19 cellular contexts compared by ENCODE assay signal in genomic region chr19:39336483-39336882, GRCh38. TPM values are rescaled to one million over a fixed set of nuclear protein-coding genes. Genes with fewer than 3 reads are reported as not detected.
DNase-seq lines count a peak whose midpoint lies in the region; ATAC-seq, FAIRE-seq and TF ChIP-seq lines count a peak whose summit lies in the region.
"Had no signal": no experiment of that assay in that cellular context is flagged by ENCODE, and none has a peak within 500 bp of the region (broad histone marks: within the 10 kb centered on the region; RNA-seq: fewer than 3 reads in every experiment).

No MANE protein-coding gene starts in this region.

- peaks cover 30% of the 10 kb centered on the region for H3K36me3 Mint-ChIP-seq in activated CD4-positive, alpha-beta T cell treated with anti-CD3 and anti-CD28 coated beads, Interleukin-2, amount 10 ng/mL, durations not matched to agents 7 days and 5 days (ENCODE audit: low read depth)

- peak overlapping the region; percentile 99 for H3K4me3 Mint-ChIP-seq in activated CD4-positive, alpha-beta T cell treated with anti-CD3 and anti-CD28 coated beads, Interleukin-2, amount 10 ng/mL, durations not matched to agents 7 days and 5 days

- ATAC-seq in GM12878 (no peak), GM21515 (IDR thresholded peaks at IDR 0.05; ENCODE audit: unreplicated experiment) (no peak), HG03196 (IDR thresholded peaks at IDR 0.05; ENCODE audit: unreplicated experiment) (no peak)

- RAD21 ChIA-PET in GM12878 (lab: Charles Lee; ENCODE audit: unreplicated experiment), result interaction anchor here (1.3 to 1.7 kb wide), 3 partner anchors 54 to 78 kb away, joined by 4 to 6 read pairs (median 5); partner anchors contain the start of genes MED29, PAF1 and PLEKHG2

- peak overlapping the region; percentile 69 for H3K4me2 ChIP-seq in KMS-11
- H3K4me2 ChIP-seq in GM12878 (ENCODE audit: control insufficient read depth, insufficient read depth), result no peak overlapping the region

- no peak for FAIRE-seq in GM12878 (lab: Jason Lieb, UNC)
- FAIRE-seq: colon had no signal

- no peak for TF ChIP-seq CTCF in KMS-11 (conservative IDR thresholded peaks at IDR 0.05; ENCODE audit: low read depth, low read length)
- no peak for TF ChIP-seq CTCF in GM12878 (IDR thresholded peaks at IDR 0.05 in 2 of 3, conservative IDR thresholded peaks at IDR 0.05 in 1 of 3; ENCODE audit: control insufficient read depth in 2 of 3, extremely low read depth in 1 of 3, insufficient read depth in 1 of 3, low read depth in 3 of 3, low read length in 3 of 3)

- intact Hi-C loops in GM12878 (cut with micrococcal nuclease; ENCODE audit: unreplicated experiment), result no loop called here

- no peaks in the 10 kb centered on the region for H3K27me3 Mint-ChIP-seq in activated CD4-positive, alpha-beta T cell treated with anti-CD3 and anti-CD28 coated beads, Interleukin-2, amount 10 ng/mL, durations not matched to agents 7 days and 5 days

- H3K4me1 ChIP-seq in KMS-11 (ENCODE audit: low read depth, poor library complexity, severe bottlenecking) (peaks cover 36% of the 10 kb centered on the region), GM12878 (ENCODE audit: control insufficient read depth, insufficient read depth, low read length) (peaks cover 9% of the 10 kb centered on the region)

- no peak for DNase-seq in activated CD4-positive, alpha-beta T cell treated with anti-CD3 and anti-CD28 coated beads, Interleukin-2, amount 10 ng/mL, durations not matched to agents 7 days and 5 days
- no peak for DNase-seq in activated CD4-positive, alpha-beta T cell treated with anti-CD3 and anti-CD28 coated beads for 1 hour
- DNase-seq in GM12878 (ENCODE audit: low read depth, low spot score) (no peak), AG20443 (ENCODE audit: low spot score) (no peak)
- DNase-seq: amniotic stem cell, NCI-H1436, NCI-H524, occipital lobe had no signal

- H4K20me1 ChIP-seq in KMS-11 (ENCODE audit: insufficient read depth) (no peaks in the 10 kb centered on the region), GM12878 (ENCODE audit: control insufficient read depth, insufficient read depth) (no peaks in the 10 kb centered on the region)

- no peak overlapping the region; the same call in 1 of the 2 replicates for H3K9ac ChIP-seq in KMS-11
- H3K9ac ChIP-seq in GM12878 (ENCODE audit: control insufficient read depth, insufficient read depth, low read length), result no peak overlapping the region

- H3K27me3 ChIP-seq in KMS-11 (ENCODE audit: insufficient read depth, low read depth) (no peaks in the 10 kb centered on the region), GM12878 (replicated peaks in 1 of 2; ENCODE audit: control insufficient read depth in 2 of 2, insufficient read depth in 2 of 2, low read length in 1 of 2) (no peaks in the 10 kb centered on the region)

- peaks cover 61% of the 10 kb centered on the region for H3K4me1 Mint-ChIP-seq in activated CD4-positive, alpha-beta T cell treated with anti-CD3 and anti-CD28 coated beads, Interleukin-2, amount 10 ng/mL, durations not matched to agents 7 days and 5 days

- no peak overlapping the region for H3K4me3 ChIP-seq in KMS-11 (IDR thresholded peaks at IDR 0.05; ENCODE audit: insufficient read depth, low read depth, low read length)
- no peak overlapping the region for H3K4me3 ChIP-seq in GM12878
- peak overlapping the region in 1 of 7 experiments; percentile 40 for H3K4me3 ChIP-seq in skin epidermis
- H3K4me3 ChIP-seq: HAP-1 had no signal

- no peak for TF ChIP-seq EP300 in GM12878 (IDR thresholded peaks at IDR 0.05; ENCODE audit: borderline replicate concordance in 1 of 2, control insufficient read depth in 1 of 2, low read depth in 2 of 2, low read length in 2 of 2)

- POLR2A ChIA-PET in activated CD4-positive, alpha-beta T cell treated with anti-CD3 and anti-CD28 coated beads, Interleukin-2, amount 10 ng/mL, durations not matched to agents 7 days and 5 days (lab: Charles Lee), result interaction anchor here (0.7 kb wide), 2 partner anchors 26 to 41 kb away, joined by 4 to 16 read pairs; no protein-coding TSS in a partner anchor
- POLR2A ChIA-PET in GM12878 (lab: Charles Lee), result interaction anchor here (0.6 to 2.8 kb wide), 3 partner anchors 9 to 1093 kb away, joined by 3 to 9 read pairs (median 4); no protein-coding TSS in a partner anchor

- H2AFZ ChIP-seq in KMS-11 (ENCODE audit: low read depth), result peak overlapping the region; percentile 58; the same call in 1 of the 2 replicates
- H2AFZ ChIP-seq in GM12878 (ENCODE audit: control insufficient read depth, low read depth, low read length), result no peak overlapping the region

- H3K79me2 ChIP-seq in KMS-11 (ENCODE audit: insufficient read depth, low read depth) (peaks cover 25% of the 10 kb centered on the region; the same call in 1 of the 2 replicates), GM12878 (ENCODE audit: control insufficient read depth, insufficient read depth, low read length) (peaks cover 18% of the 10 kb centered on the region)

- in situ Hi-C loops in GM12878 (cut with MboI), result no loop called here

- SMC1A ChIA-PET in GM12878 (lab: Charles Lee; ENCODE audit: uncharacterized antibody, unreplicated experiment), result interaction anchor here (0.7 to 1.1 kb wide), 4 partner anchors 12 to 215 kb away, joined by 3 read pairs; partner anchors contain the start of gene EID2B

- no peaks in the 10 kb centered on the region for H3K9me3 ChIP-seq in GM12878 (replicated peaks; ENCODE audit: control insufficient read depth, insufficient read depth, low read length)
- H3K9me3 ChIP-seq: HAP-1 had no signal

- no peak for TF ChIP-seq RAD21 in GM12878 (IDR thresholded peaks at IDR 0.05; ENCODE audit: insufficient read depth, low read depth, low read length)

- BruUV-seq in GM12878 (replicated peaks; lab: Mats Ljungman, UMichigan), result no TSS peak

- CTCF ChIA-PET in activated CD4-positive, alpha-beta T cell treated with anti-CD3 and anti-CD28 coated beads, Interleukin-2, amount 10 ng/mL, durations not matched to agents 7 days and 5 days (lab: Charles Lee), result interaction anchor here (1.3 to 1.7 kb wide), 6 partner anchors 9 to 84 kb away, joined by 3 to 7 read pairs (median 4); partner anchors contain the start of gene IFNL1
- CTCF ChIA-PET in GM12878 (lab: Yijun Ruan, JAX), result interaction anchor here (0.9 to 2.6 kb wide), 4 partner anchors 9 to 214 kb away, joined by 3 to 14 read pairs (median 4); partner anchors contain the start of gene PLEKHG2

- peak overlapping the region; percentile 53; the same call in 1 of the 2 replicates for H3K27ac ChIP-seq in KMS-11
- peak overlapping the region; percentile 97 for H3K27ac ChIP-seq in GM12878 (ENCODE audit: control insufficient read depth, insufficient read depth)
- H3K27ac ChIP-seq in skin epidermis, result peak overlapping the region in 16 of 21 experiments; percentile 38 to 97 (median 87)

- TF ChIP-seq POLR2A in GM12878 (IDR thresholded peaks at IDR 0.05; ENCODE audit: low read depth, low read length), result no peak

- H3K36me3 ChIP-seq in KMS-11 (ENCODE audit: insufficient read depth) (no peaks in the 10 kb centered on the region), GM12878 (ENCODE audit: control insufficient read depth in 2 of 2, insufficient read depth in 2 of 2, low read length in 1 of 2) (no peaks in the 10 kb centered on the region)
- H3K36me3 ChIP-seq: HAP-1 had no signal

- 48% methylated on average over 3 of the region's 3 CpGs for WGBS in GM12878 (ENCODE audit: insufficient coverage, insufficient replicate concordance, low lambda C conversion rate, missing lambda C conversion rate)

- peak overlapping the region; percentile 97 for H3K27ac Mint-ChIP-seq in activated CD4-positive, alpha-beta T cell treated with anti-CD3 and anti-CD28 coated beads, Interleukin-2, amount 10 ng/mL, durations not matched to agents 7 days and 5 days

- H3K9me3 Mint-ChIP-seq in activated CD4-positive, alpha-beta T cell treated with anti-CD3 and anti-CD28 coated beads, Interleukin-2, amount 10 ng/mL, durations not matched to agents 7 days and 5 days, result no peaks in the 10 kb centered on the region

RNA-seq across cellular contexts. Expression of gene GMFG, which starts 0.6 kb away (rescaled TPM):
- 100 to 1,000 TPM; 577 to 668 TPM for total RNA-seq in activated CD4-positive, alpha-beta T cell treated with anti-CD3 and anti-CD28 coated beads, Interleukin-2, amount 10 ng/mL, durations not matched to agents 7 days and 5 days
- total RNA-seq in GM12878 (2013; cell fraction: nucleolus; rRNA removed), result 12.8 and 14.2 TPM in 2 replicates
- total RNA-seq in GM12878 (2014; rRNA removed) (119 and 121 TPM in 2 replicates), GM12878 (2014; rRNA removed; fragmentation: Illumina TruSeq; extraction: Trizol) (159 and 169 TPM in 2 replicates), GM12878 (2021) (197 and 211 TPM in 2 replicates)
- 584 TPM for polyA plus RNA-seq in GM12878 (2011; ENCODE audit: low read depth)
- polyA plus RNA-seq in GM12878 (2011; rRNA removed) (189 and 194 TPM in 2 replicates), GM12878 (2014; fragmentation: Illumina TruSeq; extraction: Trizol) (198 and 203 TPM in 2 replicates), GM12878 (2014; fragmentation: Nextera tagmentation; extraction: Ambion mirVana) (100 to 1,000 TPM; 591 to 635 TPM), GM12878 (2014; rRNA removed) (154 and 160 TPM in 2 replicates), GM12878 (2016; fragmentation: Nextera tagmentation; extraction: Ambion mirVana) (100 to 1,000 TPM; 254 to 256 TPM)
- polyA plus RNA-seq in GM12878 (2011; cell fraction: cytosol; rRNA removed), result 131 and 145 TPM in 2 replicates
- polyA plus RNA-seq in GM12878 (2011; cell fraction: nucleus; rRNA removed), result 65.4 and 79.9 TPM in 2 replicates
- 255 and 347 TPM in 2 replicates for polyA plus RNA-seq in GM12878 (2012)
- 41.5 and 46.2 TPM in 2 replicates for polyA minus RNA-seq in GM12878 (2011; rRNA and poly(A)+ RNA removed)
- polyA minus RNA-seq in GM12878 (2011; cell fraction: cytosol; rRNA and poly(A)+ RNA removed), result 9.6 and 16.0 TPM in 2 replicates
- polyA minus RNA-seq in GM12878 (2011; cell fraction: nucleus; rRNA and poly(A)+ RNA removed), result 7.4 and 14.0 TPM in 2 replicates
- total RNA-seq: A673 had no signal

RNA-seq across cellular contexts. Expression of gene SAMD4B, which starts 5.7 kb away (rescaled TPM):
- total RNA-seq in activated CD4-positive, alpha-beta T cell treated with anti-CD3 and anti-CD28 coated beads, Interleukin-2, amount 10 ng/mL, durations not matched to agents 7 days and 5 days, result 10 to 100 TPM; 40.2 to 45.6 TPM
- total RNA-seq in GM12878 (2013; cell fraction: nucleolus; rRNA removed), result 84.4 and 88.2 TPM in 2 replicates
- total RNA-seq in GM12878 (2014; rRNA removed), result 19.1 and 25.0 TPM in 2 replicates
- total RNA-seq in GM12878 (2014; rRNA removed; fragmentation: Illumina TruSeq; extraction: Trizol), result 9.6 and 10.9 TPM in 2 replicates
- 36.1 and 38.4 TPM in 2 replicates for total RNA-seq in GM12878 (2021)
- polyA plus RNA-seq in GM12878 (2011; ENCODE audit: low read depth), result 12.3 TPM
- 5.3 and 18.7 TPM in 2 replicates for polyA plus RNA-seq in GM12878 (2011; rRNA removed)
- polyA plus RNA-seq in GM12878 (2011; cell fraction: cytosol; rRNA removed), result 28.1 and 28.2 TPM in 2 replicates
- 65.6 and 94.2 TPM in 2 replicates for polyA plus RNA-seq in GM12878 (2011; cell fraction: nucleus; rRNA removed)
- polyA plus RNA-seq in GM12878 (2012), result 35.0 and 40.0 TPM in 2 replicates
- 14.1 and 23.0 TPM in 2 replicates for polyA plus RNA-seq in GM12878 (2014; fragmentation: Illumina TruSeq; extraction: Trizol)
- polyA plus RNA-seq in GM12878 (2014; fragmentation: Nextera tagmentation; extraction: Ambion mirVana), result 1 to 10 TPM; 2.4 to 3.8 TPM
- 43.3 and 53.3 TPM in 2 replicates for polyA plus RNA-seq in GM12878 (2014; rRNA removed)
- 10 to 100 TPM; 24.7 to 24.8 TPM for polyA plus RNA-seq in GM12878 (2016; fragmentation: Nextera tagmentation; extraction: Ambion mirVana)
- 21.1 and 31.2 TPM in 2 replicates for polyA minus RNA-seq in GM12878 (2011; rRNA and poly(A)+ RNA removed)
- polyA minus RNA-seq in GM12878 (2011; cell fraction: cytosol; rRNA and poly(A)+ RNA removed), result 14.6 and 15.5 TPM in 2 replicates
- polyA minus RNA-seq in GM12878 (2011; cell fraction: nucleus; rRNA and poly(A)+ RNA removed), result 10.2 and 20.6 TPM in 2 replicates

RNA-seq across cellular contexts. Expression of gene LRFN1, which starts 15.8 kb away (rescaled TPM):
- total RNA-seq in activated CD4-positive, alpha-beta T cell treated with anti-CD3 and anti-CD28 coated beads, Interleukin-2, amount 10 ng/mL, durations not matched to agents 7 days and 5 days, result 1 to 10 TPM; 6.4 to 6.5 TPM
- 2.6 and 3.2 TPM in 2 replicates for total RNA-seq in GM12878 (2013; cell fraction: nucleolus; rRNA removed)
- 0.38 and 0.40 TPM in 2 replicates for total RNA-seq in GM12878 (2014; rRNA removed)
- 0.05 and 0.13 TPM in 2 replicates for total RNA-seq in GM12878 (2014; rRNA removed; fragmentation: Illumina TruSeq; extraction: Trizol)
- total RNA-seq in GM12878 (2021), result 0.85 and 1.0 TPM in 2 replicates
- 0.13 TPM for polyA plus RNA-seq in GM12878 (2011; ENCODE audit: low read depth)
- polyA plus RNA-seq in GM12878 (2011; rRNA removed), result 0.13 and 0.29 TPM in 2 replicates
- polyA plus RNA-seq in GM12878 (2011; cell fraction: cytosol; rRNA removed), result 0.55 and 0.65 TPM in 2 replicates
- polyA plus RNA-seq in GM12878 (2011; cell fraction: nucleus; rRNA removed), result 0.91 and 1.4 TPM in 2 replicates
- 1.0 and 1.6 TPM in 2 replicates for polyA plus RNA-seq in GM12878 (2012)
- 0.10 TPM in 1 of 2 replicates, not detected in the other for polyA plus RNA-seq in GM12878 (2014; fragmentation: Illumina TruSeq; extraction: Trizol)
- under 1 TPM in 1 of 2 experiments, not detected in 1; 0.09 TPM for polyA plus RNA-seq in GM12878 (2014; fragmentation: Nextera tagmentation; extraction: Ambion mirVana)
- 0.86 and 0.91 TPM in 2 replicates for polyA plus RNA-seq in GM12878 (2014; rRNA removed)
- under 1 TPM; 0.24 to 0.35 TPM for polyA plus RNA-seq in GM12878 (2016; fragmentation: Nextera tagmentation; extraction: Ambion mirVana)
- 0.31 and 0.37 TPM in 2 replicates for polyA minus RNA-seq in GM12878 (2011; rRNA and poly(A)+ RNA removed)
- 0.21 and 0.53 TPM in 2 replicates for polyA minus RNA-seq in GM12878 (2011; cell fraction: cytosol; rRNA and poly(A)+ RNA removed)
- polyA minus RNA-seq in GM12878 (2011; cell fraction: nucleus; rRNA and poly(A)+ RNA removed), result 0.24 and 0.86 TPM in 2 replicates

RNA-seq across cellular contexts. Expression of gene IFNL1, which starts 40.3 kb away (rescaled TPM):
- not detected for total RNA-seq in activated CD4-positive, alpha-beta T cell treated with anti-CD3 and anti-CD28 coated beads, Interleukin-2, amount 10 ng/mL, durations not matched to agents 7 days and 5 days
- total RNA-seq in GM12878 (2013; cell fraction: nucleolus; rRNA removed), result not detected in 2 replicates
- 0.22 TPM in 1 of 2 replicates, not detected in the other for total RNA-seq in GM12878 (2014; rRNA removed)
- not detected in 2 replicates for total RNA-seq in GM12878 (2014; rRNA removed; fragmentation: Illumina TruSeq; extraction: Trizol)
- not detected in 2 replicates for total RNA-seq in GM12878 (2021)
- not detected for polyA plus RNA-seq in GM12878 (2011; ENCODE audit: low read depth)
- not detected in 2 replicates for polyA plus RNA-seq in GM12878 (2011; rRNA removed)
- 0.07 and 0.15 TPM in 2 replicates for polyA plus RNA-seq in GM12878 (2011; cell fraction: cytosol; rRNA removed)
- not detected in 2 replicates for polyA plus RNA-seq in GM12878 (2011; cell fraction: nucleus; rRNA removed)
- not detected in 2 replicates for polyA plus RNA-seq in GM12878 (2012)
- polyA plus RNA-seq in GM12878 (2014; fragmentation: Illumina TruSeq; extraction: Trizol), result not detected in 2 replicates
- not detected for polyA plus RNA-seq in GM12878 (2014; fragmentation: Nextera tagmentation; extraction: Ambion mirVana)
- not detected in 2 replicates for polyA plus RNA-seq in GM12878 (2014; rRNA removed)
- not detected for polyA plus RNA-seq in GM12878 (2016; fragmentation: Nextera tagmentation; extraction: Ambion mirVana)
- not detected in 2 replicates for polyA minus RNA-seq in GM12878 (2011; rRNA and poly(A)+ RNA removed)
- polyA minus RNA-seq in GM12878 (2011; cell fraction: cytosol; rRNA and poly(A)+ RNA removed), result not detected in 2 replicates
- not detected in 2 replicates for polyA minus RNA-seq in GM12878 (2011; cell fraction: nucleus; rRNA and poly(A)+ RNA removed)
- total RNA-seq: A673, liver, occipital lobe, skeletal muscle tissue, subcutaneous adipose tissue had no signal
- polyA plus RNA-seq: esophagus, liver had no signal

RNA-seq across cellular contexts. Expression of gene PAF1, which starts 54.4 kb away (rescaled TPM):
- total RNA-seq in activated CD4-positive, alpha-beta T cell treated with anti-CD3 and anti-CD28 coated beads, Interleukin-2, amount 10 ng/mL, durations not matched to agents 7 days and 5 days, result 10 to 100 TPM; 43.8 to 44.5 TPM
- total RNA-seq in GM12878 (2013; cell fraction: nucleolus; rRNA removed), result 15.4 and 21.4 TPM in 2 replicates
- total RNA-seq in GM12878 (2014; rRNA removed) (35.9 and 40.0 TPM in 2 replicates), GM12878 (2014; rRNA removed; fragmentation: Illumina TruSeq; extraction: Trizol) (26.2 and 32.2 TPM in 2 replicates), GM12878 (2021) (33.8 and 34.8 TPM in 2 replicates)
- polyA plus RNA-seq in GM12878 (2011; ENCODE audit: low read depth), result 19.7 TPM
- polyA plus RNA-seq in GM12878 (2011; rRNA removed) (34.2 and 44.6 TPM in 2 replicates), GM12878 (2014; fragmentation: Illumina TruSeq; extraction: Trizol) (38.3 and 44.2 TPM in 2 replicates), GM12878 (2014; fragmentation: Nextera tagmentation; extraction: Ambion mirVana) (1 to 10 TPM; 1.7 to 3.7 TPM), GM12878 (2014; rRNA removed) (39.2 and 41.8 TPM in 2 replicates), GM12878 (2016; fragmentation: Nextera tagmentation; extraction: Ambion mirVana) (10 to 100 TPM; 39.3 to 45.8 TPM)
- polyA plus RNA-seq in GM12878 (2011; cell fraction: cytosol; rRNA removed), result 44.0 and 45.7 TPM in 2 replicates
- 53.9 and 78.1 TPM in 2 replicates for polyA plus RNA-seq in GM12878 (2011; cell fraction: nucleus; rRNA removed)
- 34.7 and 38.4 TPM in 2 replicates for polyA plus RNA-seq in GM12878 (2012)
- 28.8 and 36.4 TPM in 2 replicates for polyA minus RNA-seq in GM12878 (2011; rRNA and poly(A)+ RNA removed)
- 15.4 and 26.1 TPM in 2 replicates for polyA minus RNA-seq in GM12878 (2011; cell fraction: cytosol; rRNA and poly(A)+ RNA removed)
- 30.0 and 47.1 TPM in 2 replicates for polyA minus RNA-seq in GM12878 (2011; cell fraction: nucleus; rRNA and poly(A)+ RNA removed)
